ENCODE assay signal across 1 cellular context in the genomic region with DNA sequence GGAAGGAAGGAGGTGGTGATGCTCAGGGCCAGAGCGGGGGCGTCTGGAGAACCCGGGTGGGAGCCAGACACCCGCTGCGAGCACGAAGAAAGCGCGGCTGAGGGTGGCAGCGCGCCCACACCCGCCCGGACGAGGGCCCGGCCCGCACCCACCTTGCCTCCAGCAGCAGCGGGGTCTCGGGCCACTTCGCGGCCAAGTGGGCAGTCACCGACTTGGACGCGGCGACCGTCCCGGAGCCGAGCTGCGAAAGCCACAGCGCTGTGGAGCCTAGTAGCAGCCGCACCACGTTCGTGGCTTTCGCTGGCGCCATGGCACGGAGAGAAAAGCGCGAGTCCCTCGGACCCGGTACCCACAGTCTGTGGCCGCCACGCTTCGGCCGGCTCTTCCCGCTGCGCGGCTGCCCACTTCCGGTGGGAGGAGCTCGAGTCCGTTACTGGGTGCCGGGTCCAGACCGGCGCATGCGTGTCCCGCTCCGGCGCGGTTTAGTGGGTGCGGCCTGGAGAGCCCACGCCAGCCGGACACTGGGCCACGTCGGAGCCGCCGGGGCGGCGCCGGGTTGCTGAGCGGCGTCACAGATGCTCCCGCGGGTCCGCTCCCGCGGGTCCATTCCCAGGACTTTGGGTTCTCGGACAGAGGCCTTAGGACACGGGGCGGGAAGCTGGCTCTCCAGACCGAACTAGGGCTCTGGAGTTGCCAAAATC.
TF ChIP-seq lines count a peak whose summit lies in the region.

A gene with protein sequence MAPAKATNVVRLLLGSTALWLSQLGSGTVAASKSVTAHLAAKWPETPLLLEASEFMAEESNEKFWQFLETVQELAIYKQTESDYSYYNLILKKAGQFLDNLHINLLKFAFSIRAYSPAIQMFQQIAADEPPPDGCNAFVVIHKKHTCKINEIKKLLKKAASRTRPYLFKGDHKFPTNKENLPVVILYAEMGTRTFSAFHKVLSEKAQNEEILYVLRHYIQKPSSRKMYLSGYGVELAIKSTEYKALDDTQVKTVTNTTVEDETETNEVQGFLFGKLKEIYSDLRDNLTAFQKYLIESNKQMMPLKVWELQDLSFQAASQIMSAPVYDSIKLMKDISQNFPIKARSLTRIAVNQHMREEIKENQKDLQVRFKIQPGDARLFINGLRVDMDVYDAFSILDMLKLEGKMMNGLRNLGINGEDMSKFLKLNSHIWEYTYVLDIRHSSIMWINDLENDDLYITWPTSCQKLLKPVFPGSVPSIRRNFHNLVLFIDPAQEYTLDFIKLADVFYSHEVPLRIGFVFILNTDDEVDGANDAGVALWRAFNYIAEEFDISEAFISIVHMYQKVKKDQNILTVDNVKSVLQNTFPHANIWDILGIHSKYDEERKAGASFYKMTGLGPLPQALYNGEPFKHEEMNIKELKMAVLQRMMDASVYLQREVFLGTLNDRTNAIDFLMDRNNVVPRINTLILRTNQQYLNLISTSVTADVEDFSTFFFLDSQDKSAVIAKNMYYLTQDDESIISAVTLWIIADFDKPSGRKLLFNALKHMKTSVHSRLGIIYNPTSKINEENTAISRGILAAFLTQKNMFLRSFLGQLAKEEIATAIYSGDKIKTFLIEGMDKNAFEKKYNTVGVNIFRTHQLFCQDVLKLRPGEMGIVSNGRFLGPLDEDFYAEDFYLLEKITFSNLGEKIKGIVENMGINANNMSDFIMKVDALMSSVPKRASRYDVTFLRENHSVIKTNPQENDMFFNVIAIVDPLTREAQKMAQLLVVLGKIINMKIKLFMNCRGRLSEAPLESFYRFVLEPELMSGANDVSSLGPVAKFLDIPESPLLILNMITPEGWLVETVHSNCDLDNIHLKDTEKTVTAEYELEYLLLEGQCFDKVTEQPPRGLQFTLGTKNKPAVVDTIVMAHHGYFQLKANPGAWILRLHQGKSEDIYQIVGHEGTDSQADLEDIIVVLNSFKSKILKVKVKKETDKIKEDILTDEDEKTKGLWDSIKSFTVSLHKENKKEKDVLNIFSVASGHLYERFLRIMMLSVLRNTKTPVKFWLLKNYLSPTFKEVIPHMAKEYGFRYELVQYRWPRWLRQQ (N-terminal part only) (minus strand): TSS at position 399 of the 701 bp plus-strand sequence. CDS start 89 bp downstream, at position 310.

TF ChIP-seq in HepG2, 621 proteins besides CTCF, POLR2A, EP300 and RAD21 (continued from another document and continues in another):
- TF ChIP-seq ZBTB2 (CRISPR knock-in tag; IDR thresholded peaks at IDR 0.05; ENCODE audit: low read depth) (no peak), PAX8 (CRISPR knock-in tag; IDR thresholded peaks at IDR 0.05; ENCODE audit: borderline replicate concordance) (peak; percentile 44; the same call in 1 of the 2 replicates), ZNF580 (CRISPR knock-in tag; IDR thresholded peaks at IDR 0.05; ENCODE audit: borderline replicate concordance, low read depth) (peak; percentile 73; the same call in 1 of the 2 replicates), MEIS1 (CRISPR knock-in tag; IDR thresholded peaks at IDR 0.05; ENCODE audit: borderline replicate concordance) (0 out of 2 replicates have a peak, but pooled peaks have one; percentile 53), ZNF235 (CRISPR knock-in tag; IDR thresholded peaks at IDR 0.05; ENCODE audit: borderline replicate concordance) (peak; percentile 79; the same call in 1 of the 2 replicates), DR1 (CRISPR knock-in tag; IDR thresholded peaks at IDR 0.05) (peak; percentile 85), TARDBP (CRISPR knock-in tag; IDR thresholded peaks at IDR 0.05) (peak; percentile 52; the same call in 1 of the 2 replicates), NKX3-1 (CRISPR knock-in tag; IDR thresholded peaks at IDR 0.05) (no peak), NFYB (CRISPR knock-in tag; IDR thresholded peaks at IDR 0.05) (peak; percentile 53), ZNF331 (CRISPR knock-in tag; IDR thresholded peaks at IDR 0.05) (peak; percentile 52), ZNF136 (CRISPR knock-in tag; IDR thresholded peaks at IDR 0.05; ENCODE audit: low read depth) (no peak; the same call in 1 of the 2 replicates), ELF4 (CRISPR knock-in tag; IDR thresholded peaks at IDR 0.05; ENCODE audit: borderline replicate concordance) (peak; percentile 66; the same call in 1 of the 2 replicates), DRAP1 (CRISPR knock-in tag; IDR thresholded peaks at IDR 0.05) (peak; percentile 87; the same call in 1 of the 2 replicates), ZNF670 (CRISPR knock-in tag; IDR thresholded peaks at IDR 0.05; ENCODE audit: borderline replicate concordance) (no peak), ZNF615 (CRISPR knock-in tag; IDR thresholded peaks at IDR 0.05; ENCODE audit: borderline replicate concordance) (no peak), ZNF337 (CRISPR knock-in tag; IDR thresholded peaks at IDR 0.05; ENCODE audit: borderline replicate concordance, low read depth) (peak; percentile 63; the same call in 1 of the 2 replicates), RFX1 (IDR thresholded peaks at IDR 0.05) (no peak), RCOR2 (CRISPR knock-in tag; IDR thresholded peaks at IDR 0.05) (no peak), EHMT2 (IDR thresholded peaks at IDR 0.05; ENCODE audit: borderline replicate concordance, low read depth, low read length) (no peak), NR2C2 (CRISPR knock-in tag; IDR thresholded peaks at IDR 0.05; ENCODE audit: borderline replicate concordance) (peak; percentile 44; the same call in 1 of the 2 replicates), REPIN1 (CRISPR knock-in tag; IDR thresholded peaks at IDR 0.05; ENCODE audit: borderline replicate concordance, low read depth) (peak; percentile 78; the same call in 1 of the 2 replicates), ZFX (CRISPR knock-in tag; IDR thresholded peaks at IDR 0.05; ENCODE audit: low read depth) (peak; percentile 82), KAT8 (CRISPR knock-in tag; IDR thresholded peaks at IDR 0.05) (peak; percentile 86), ZNF792 (CRISPR knock-in tag; IDR thresholded peaks at IDR 0.05) (peak; percentile 93), ZNF83 (CRISPR knock-in tag; IDR thresholded peaks at IDR 0.05; ENCODE audit: borderline replicate concordance) (peak; percentile 74; the same call in 1 of the 2 replicates), ZNF776 (CRISPR knock-in tag; IDR thresholded peaks at IDR 0.05) (peak; percentile 95), ZNF451 (CRISPR knock-in tag; IDR thresholded peaks at IDR 0.05) (0 out of 2 replicates have a peak, but pooled peaks have one; percentile 72), LCORL (IDR thresholded peaks at IDR 0.05) (no peak), LCORL (CRISPR knock-in tag; IDR thresholded peaks at IDR 0.05) (peak; percentile 43; the same call in 1 of the 2 replicates), ZNF891 (CRISPR knock-in tag; IDR thresholded peaks at IDR 0.05) (peak; percentile 70; the same call in 1 of the 2 replicates), ZSCAN31 (CRISPR knock-in tag; IDR thresholded peaks at IDR 0.05; ENCODE audit: low read depth) (peak; percentile 66; the same call in 1 of the 2 replicates), ZNF772 (CRISPR knock-in tag; IDR thresholded peaks at IDR 0.05) (peak; percentile 93), SOX6 (IDR thresholded peaks at IDR 0.05) (no peak), SOX6 (CRISPR knock-in tag; IDR thresholded peaks at IDR 0.05) (peak; percentile 52)
- TF ChIP-seq, protein P1, sequence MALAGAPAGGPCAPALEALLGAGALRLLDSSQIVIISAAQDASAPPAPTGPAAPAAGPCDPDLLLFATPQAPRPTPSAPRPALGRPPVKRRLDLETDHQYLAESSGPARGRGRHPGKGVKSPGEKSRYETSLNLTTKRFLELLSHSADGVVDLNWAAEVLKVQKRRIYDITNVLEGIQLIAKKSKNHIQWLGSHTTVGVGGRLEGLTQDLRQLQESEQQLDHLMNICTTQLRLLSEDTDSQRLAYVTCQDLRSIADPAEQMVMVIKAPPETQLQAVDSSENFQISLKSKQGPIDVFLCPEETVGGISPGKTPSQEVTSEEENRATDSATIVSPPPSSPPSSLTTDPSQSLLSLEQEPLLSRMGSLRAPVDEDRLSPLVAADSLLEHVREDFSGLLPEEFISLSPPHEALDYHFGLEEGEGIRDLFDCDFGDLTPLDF (CRISPR knock-in tag; IDR thresholded peaks at IDR 0.05): peak; percentile 50; the same call in 1 of the 2 replicates
- TF ChIP-seq, protein P2, sequence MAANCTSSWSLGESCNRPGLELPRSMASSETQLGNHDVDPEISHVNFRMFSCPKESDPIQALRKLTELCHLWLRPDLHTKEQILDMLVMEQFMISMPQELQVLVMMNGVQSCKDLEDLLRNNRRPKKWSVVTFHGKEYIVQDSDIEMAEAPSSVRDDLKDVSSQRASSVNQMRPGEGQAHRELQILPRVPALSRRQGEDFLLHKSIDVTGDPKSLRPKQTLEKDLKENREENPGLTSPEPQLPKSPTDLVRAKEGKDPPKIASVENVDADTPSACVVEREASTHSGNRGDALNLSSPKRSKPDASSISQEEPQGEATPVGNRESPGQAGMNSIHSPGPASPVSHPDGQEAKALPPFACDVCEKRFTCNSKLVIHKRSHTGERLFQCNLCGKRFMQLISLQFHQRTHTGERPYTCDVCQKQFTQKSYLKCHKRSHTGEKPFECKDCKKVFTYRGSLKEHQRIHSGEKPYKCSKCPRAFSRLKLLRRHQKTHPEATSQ (CRISPR knock-in tag; IDR thresholded peaks at IDR 0.05; ENCODE audit: borderline replicate concordance): peak; percentile 54; the same call in 1 of the 2 replicates
- TF ChIP-seq, protein P3, sequence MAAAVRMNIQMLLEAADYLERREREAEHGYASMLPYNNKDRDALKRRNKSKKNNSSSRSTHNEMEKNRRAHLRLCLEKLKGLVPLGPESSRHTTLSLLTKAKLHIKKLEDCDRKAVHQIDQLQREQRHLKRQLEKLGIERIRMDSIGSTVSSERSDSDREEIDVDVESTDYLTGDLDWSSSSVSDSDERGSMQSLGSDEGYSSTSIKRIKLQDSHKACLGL (CRISPR knock-in tag; IDR thresholded peaks at IDR 0.05): peak; percentile 92
- TF ChIP-seq, protein P4, sequence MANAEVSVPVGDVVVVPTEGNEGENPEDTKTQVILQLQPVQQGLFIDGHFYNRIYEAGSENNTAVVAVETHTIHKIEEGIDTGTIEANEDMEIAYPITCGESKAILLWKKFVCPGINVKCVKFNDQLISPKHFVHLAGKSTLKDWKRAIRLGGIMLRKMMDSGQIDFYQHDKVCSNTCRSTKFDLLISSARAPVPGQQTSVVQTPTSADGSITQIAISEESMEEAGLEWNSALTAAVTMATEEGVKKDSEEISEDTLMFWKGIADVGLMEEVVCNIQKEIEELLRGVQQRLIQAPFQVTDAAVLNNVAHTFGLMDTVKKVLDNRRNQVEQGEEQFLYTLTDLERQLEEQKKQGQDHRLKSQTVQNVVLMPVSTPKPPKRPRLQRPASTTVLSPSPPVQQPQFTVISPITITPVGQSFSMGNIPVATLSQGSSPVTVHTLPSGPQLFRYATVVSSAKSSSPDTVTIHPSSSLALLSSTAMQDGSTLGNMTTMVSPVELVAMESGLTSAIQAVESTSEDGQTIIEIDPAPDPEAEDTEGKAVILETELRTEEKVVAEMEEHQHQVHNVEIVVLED (CRISPR knock-in tag; IDR thresholded peaks at IDR 0.05; ENCODE audit: borderline replicate concordance): peak; percentile 73
- TF ChIP-seq, protein P5, sequence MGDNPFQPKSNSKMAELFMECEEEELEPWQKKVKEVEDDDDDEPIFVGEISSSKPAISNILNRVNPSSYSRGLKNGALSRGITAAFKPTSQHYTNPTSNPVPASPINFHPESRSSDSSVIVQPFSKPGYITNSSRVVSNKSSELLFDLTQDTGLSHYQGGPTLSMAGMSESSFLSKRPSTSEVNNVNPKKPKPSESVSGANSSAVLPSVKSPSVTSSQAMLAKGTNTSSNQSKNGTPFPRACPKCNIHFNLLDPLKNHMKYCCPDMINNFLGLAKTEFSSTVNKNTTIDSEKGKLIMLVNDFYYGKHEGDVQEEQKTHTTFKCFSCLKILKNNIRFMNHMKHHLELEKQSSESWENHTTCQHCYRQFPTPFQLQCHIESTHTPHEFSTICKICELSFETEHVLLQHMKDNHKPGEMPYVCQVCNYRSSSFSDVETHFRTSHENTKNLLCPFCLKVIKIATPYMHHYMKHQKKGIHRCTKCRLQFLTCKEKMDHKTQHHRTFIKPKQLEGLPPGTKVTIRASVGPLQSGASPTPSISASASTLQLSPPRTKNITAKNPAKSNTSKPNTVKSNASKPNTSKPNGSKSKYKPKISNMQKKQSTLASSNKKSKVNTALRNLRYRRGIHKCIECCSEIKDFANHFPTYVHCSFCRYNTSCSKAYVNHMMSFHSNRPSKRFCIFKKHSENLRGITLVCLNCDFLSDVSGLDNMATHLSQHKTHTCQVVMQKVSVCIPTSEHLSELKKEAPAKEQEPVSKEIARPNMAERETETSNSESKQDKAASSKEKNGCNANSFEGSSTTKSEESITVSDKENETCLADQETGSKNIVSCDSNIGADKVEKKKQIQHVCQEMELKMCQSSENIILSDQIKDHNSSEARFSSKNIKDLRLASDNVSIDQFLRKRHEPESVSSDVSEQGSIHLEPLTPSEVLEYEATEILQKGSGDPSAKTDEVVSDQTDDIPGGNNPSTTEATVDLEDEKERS (CRISPR knock-in tag; IDR thresholded peaks at IDR 0.05): 0 out of 2 replicates have a peak, but pooled peaks have one; percentile 30
- TF ChIP-seq, protein P6, sequence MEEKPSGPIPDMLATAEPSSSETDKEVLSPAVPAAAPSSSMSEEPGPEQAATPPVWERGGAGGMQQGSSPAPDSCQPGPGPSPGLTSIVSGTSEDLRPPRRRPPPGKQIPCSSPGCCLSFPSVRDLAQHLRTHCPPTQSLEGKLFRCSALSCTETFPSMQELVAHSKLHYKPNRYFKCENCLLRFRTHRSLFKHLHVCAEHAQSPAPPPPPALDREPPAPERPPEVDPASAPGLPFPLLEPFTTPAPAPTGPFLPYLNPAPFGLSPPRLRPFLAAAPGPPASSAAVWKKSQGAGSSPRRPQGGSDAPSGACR (CRISPR knock-in tag; IDR thresholded peaks at IDR 0.05): peak; percentile 60; the same call in 1 of the 2 replicates
- TF ChIP-seq, protein P7, sequence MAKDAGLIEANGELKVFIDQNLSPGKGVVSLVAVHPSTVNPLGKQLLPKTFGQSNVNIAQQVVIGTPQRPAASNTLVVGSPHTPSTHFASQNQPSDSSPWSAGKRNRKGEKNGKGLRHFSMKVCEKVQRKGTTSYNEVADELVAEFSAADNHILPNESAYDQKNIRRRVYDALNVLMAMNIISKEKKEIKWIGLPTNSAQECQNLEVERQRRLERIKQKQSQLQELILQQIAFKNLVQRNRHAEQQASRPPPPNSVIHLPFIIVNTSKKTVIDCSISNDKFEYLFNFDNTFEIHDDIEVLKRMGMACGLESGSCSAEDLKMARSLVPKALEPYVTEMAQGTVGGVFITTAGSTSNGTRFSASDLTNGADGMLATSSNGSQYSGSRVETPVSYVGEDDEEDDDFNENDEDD (CRISPR knock-in tag; IDR thresholded peaks at IDR 0.05; ENCODE audit: borderline replicate concordance): peak; percentile 92
